22 cellular contexts compared by ENCODE assay signal in the genomic region with DNA sequence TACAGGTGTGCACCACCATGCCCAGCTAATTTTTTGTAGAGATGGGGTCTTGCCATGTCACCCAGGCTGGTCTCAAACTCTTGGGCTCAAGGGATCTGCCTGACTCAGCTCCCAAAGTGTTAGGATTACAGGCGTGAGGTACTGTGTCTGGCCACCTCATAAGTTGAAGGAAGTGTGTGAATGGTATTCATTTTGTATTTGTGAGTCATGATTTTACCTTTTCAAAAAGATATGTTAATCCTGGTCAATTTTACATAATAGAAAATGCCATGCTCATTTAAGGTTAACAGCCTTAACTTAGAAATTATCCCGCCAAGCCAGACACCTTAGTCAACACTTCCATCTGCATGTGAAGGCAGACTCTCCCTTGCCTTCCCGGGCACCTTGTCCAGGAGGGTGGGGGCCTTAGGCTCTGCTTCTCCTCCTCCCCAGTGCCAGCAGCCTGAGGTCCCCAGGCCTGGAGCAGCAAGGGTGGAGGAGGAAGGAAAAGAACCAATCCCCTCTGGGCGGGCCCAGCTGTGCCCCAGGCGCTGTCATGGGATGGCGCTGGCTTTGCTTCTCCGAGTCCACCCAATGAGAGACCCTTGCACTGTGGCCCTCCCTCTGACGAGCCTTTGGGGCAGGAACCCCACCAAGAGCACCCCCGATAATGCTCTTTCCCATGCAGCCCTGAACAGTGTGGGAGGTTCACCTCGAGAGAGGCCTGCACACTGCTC.
"Had no signal": no experiment of that assay in that cellular context is flagged by ENCODE, and none has a peak within 500 bp of the region (broad histone marks: within the 10 kb centered on the region; RNA-seq: fewer than 3 reads in every experiment).

No MANE protein-coding gene starts in this region.

- ATAC-seq: activated CD4-positive, CD25-positive, alpha-beta regulatory T cell treated with anti-CD3 and anti-CD28 coated beads, Interleukin-2, amount 50 U/mL, for 24 hours; heart left ventricle; left lobe of liver; right lobe of liver had no signal

- H3K4me1 ChIP-seq: right lobe of liver, uterus had no signal

- H3K27me3 ChIP-seq: right lobe of liver had no signal

- H3K36me3 ChIP-seq: brain microvascular endothelial cell, heart left ventricle, neutrophil, right lobe of liver, thoracic aorta, uterus, WERI-Rb-1 had no signal

- H3K4me3 ChIP-seq: heart left ventricle, right lobe of liver, thoracic aorta, uterus had no signal

- DNase-seq: activated CD4-positive, alpha-beta memory T cell treated with anti-CD3 and anti-CD28 coated beads for 36 hours; activated CD4-positive, alpha-beta T cell treated with anti-CD3 and anti-CD28 coated beads for 48 hours; activated CD8-positive, alpha-beta memory T cell treated with anti-CD3 and anti-CD28 coated beads, Interleukin-2, amount 50 U/mL, for 4 hours; activated gamma-delta T cell treated with Interleukin-2 at 50 U/mL for 16 hours; activated naive CD4-positive, alpha-beta T cell treated with anti-CD3 and anti-CD28 coated beads, Interleukin-2, amount 50 U/mL, for 16 hours; activated T-cell treated with anti-CD3 and anti-CD28 coated beads, Interleukin-2, amount 50 U/mL, for 1 hour; amniotic stem cell; brain microvascular endothelial cell; dermis blood vessel endothelial cell; effector CD4-positive, alpha-beta T cell; erythroblast; heart left ventricle; right lobe of liver; stimulated activated CD4-positive, alpha-beta T cell treated with anti-CD3 and anti-CD28 coated beads, Interleukin-4, amount 100 ng/mL, for 1 hour; T-helper 9 cell; trophoblast cell; uterus; WERI-Rb-1 had no signal

- H3K27ac ChIP-seq: brain microvascular endothelial cell, heart left ventricle, neutrophil, right lobe of liver, thoracic aorta, uterus, WERI-Rb-1 had no signal

- H3K9me3 ChIP-seq: heart left ventricle, neutrophil, right lobe of liver, thoracic aorta, uterus had no signal
